Comparison of ENCODE assay signal across 16 cellular contexts in the genomic region with DNA sequence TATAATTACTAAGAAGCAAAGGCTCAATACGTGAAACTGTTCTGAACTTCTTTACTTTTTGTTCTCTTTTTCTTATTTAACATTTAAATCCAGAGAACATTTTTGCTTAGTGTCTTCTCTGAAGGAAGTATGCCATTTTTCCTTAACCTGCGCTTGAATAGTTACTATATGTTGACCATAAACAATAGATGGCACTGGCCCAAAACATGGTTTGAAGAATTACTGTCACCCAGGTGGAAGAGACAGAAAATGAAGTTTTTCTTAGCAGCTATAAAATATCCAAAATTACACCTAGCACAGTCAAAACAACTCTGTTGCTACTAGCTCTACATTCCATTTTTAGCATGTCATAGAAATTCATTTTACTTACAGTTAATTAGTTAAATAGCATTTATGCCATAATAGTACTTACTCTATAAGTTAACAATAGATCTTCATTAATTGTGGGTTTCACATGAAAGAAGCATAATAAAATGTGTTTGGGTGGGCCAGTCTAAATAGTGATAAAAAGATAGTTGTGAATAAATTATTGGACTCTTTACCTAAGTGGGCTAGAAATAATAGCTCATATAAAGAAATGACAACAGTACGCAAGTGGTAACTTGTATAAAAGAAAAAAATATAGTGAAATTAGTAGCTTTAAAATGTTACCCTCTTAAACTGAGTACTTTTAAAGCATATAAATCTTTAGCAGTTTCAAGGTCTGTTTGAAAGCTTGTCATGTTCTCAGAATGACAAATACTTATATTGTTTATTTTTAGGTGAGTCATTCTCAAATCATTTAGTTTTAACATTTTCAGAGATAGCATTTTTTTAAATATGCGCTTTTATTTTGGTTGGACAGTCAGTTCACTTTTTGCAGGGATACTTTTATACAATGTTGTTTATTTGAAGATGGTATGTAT. TPM values are rescaled to one million over a fixed set of nuclear protein-coding genes. Genes with fewer than 3 reads are reported as not detected.
A peak's percentile ranks its signal among the peaks of the same experiment; 100 is the strongest.
DNase-seq lines count a peak whose midpoint lies in the region; ATAC-seq and TF ChIP-seq lines count a peak whose summit lies in the region.
"Had no signal": no experiment of that assay in that cellular context is flagged by ENCODE, and none has a peak within 500 bp of the region (broad histone marks: within the 10 kb centered on the region; RNA-seq: fewer than 3 reads in every experiment).

No MANE protein-coding gene starts in this region.

- intact Hi-C loops in Caco-2 (cut with micrococcal nuclease; ENCODE audit: unreplicated experiment) = no loop called here
- intact Hi-C loops in mammary epithelial cell (cut with micrococcal nuclease) = no loop called here
- intact Hi-C loops in left lung (cut with DNase I) = no loop called here
- intact Hi-C loops in dorsolateral prefrontal cortex (cut with DNase I) = no loop called here

- H3K27ac Mint-ChIP-seq in Caco-2 (ENCODE audit: unreplicated experiment) = no peak overlapping the region

- H3K9me3 ChIP-seq in Caco-2 (no peaks in the 10 kb centered on the region), mammary epithelial cell (replicated peaks; ENCODE audit: insufficient read depth, low read length) (no peaks in the 10 kb centered on the region), left lung (no peaks in the 10 kb centered on the region)

- H3K4me3 ChIP-seq in Caco-2 (ENCODE audit: low read depth, low read length) (no peak overlapping the region), mammary epithelial cell (replicated peaks in 1 of 3; ENCODE audit: insufficient read depth in 1 of 3, low read depth in 2 of 3, low read length in 3 of 3) (peak overlapping the region in 1 of 3 experiments; percentile 34), left lung (no peak overlapping the region), dorsolateral prefrontal cortex (no peak overlapping the region)

- no peak for DNase-seq in Caco-2
- DNase-seq in M059J (ENCODE audit: low read depth) = peak; percentile 72
- peak; percentile 9 for DNase-seq in mammary epithelial cell
- no peak for DNase-seq in left lung
- DNase-seq in activated effector memory CD4-positive, alpha-beta T cell treated with Interleukin-2 at 50 U/mL for 16 hours = no peak
- no peak for DNase-seq in dorsolateral prefrontal cortex
- no peak for DNase-seq in KG1 (lab: John Stamatoyannopoulos, UW)
- no peak for DNase-seq in NCI-H774 (lab: John Stamatoyannopoulos, UW)
- DNase-seq: activated CD4-positive, alpha-beta T cell treated with anti-CD3 and anti-CD28 coated beads for 1 hour; activated T-cell treated with anti-CD3 and anti-CD28 coated beads, Interleukin-2, amount 50 U/mL, for 4 hours; H7; midbrain; NCI-H1930; NCI-H748 treated with DMSO at 0.1 percent for 48 hours had no signal

- no peak overlapping the region for H3K9ac ChIP-seq in mammary epithelial cell (ENCODE audit: insufficient read depth, low read length)
- H3K9ac ChIP-seq: parathyroid adenoma had no signal

- peaks cover 32% of the 10 kb centered on the region for H3K36me3 Mint-ChIP-seq in Caco-2 (ENCODE audit: insufficient read depth, unreplicated experiment)

- CTCF ChIA-PET in Caco-2 (lab: Charles Lee) (interaction anchor here (1.0 kb wide), 1 partner anchor 445 kb away, joined by 3 read pairs; no protein-coding TSS in a partner anchor), mammary epithelial cell (lab: Charles Lee; ENCODE audit: low non-redundant PET) (no interaction called here)

- H3K27me3 ChIP-seq in Caco-2 (replicated peaks; ENCODE audit: control insufficient read depth, insufficient read depth, low read length) (no peaks in the 10 kb centered on the region), mammary epithelial cell (ENCODE audit: insufficient read depth, low read length) (no peaks in the 10 kb centered on the region), left lung (no peaks in the 10 kb centered on the region), dorsolateral prefrontal cortex (no peaks in the 10 kb centered on the region)

- POLR2A ChIA-PET in Caco-2 (lab: Charles Lee) = no interaction called here

- dilution Hi-C loops in mammary epithelial cell (cut with HindIII; ENCODE audit: low sequenced_read_pairs) = no loop called here

- no peaks in the 10 kb centered on the region for H3K27me3 Mint-ChIP-seq in Caco-2 (ENCODE audit: insufficient read depth, unreplicated experiment)

- no peak for TF ChIP-seq CTCF in Caco-2 (IDR thresholded peaks at IDR 0.05; ENCODE audit: insufficient read depth in 1 of 2, low read depth in 1 of 2, low read length in 1 of 2, severe bottlenecking in 1 of 2, unreplicated experiment in 1 of 2)
- no peak for TF ChIP-seq CTCF in mammary epithelial cell (conservative IDR thresholded peaks at IDR 0.05 in 1 of 2, IDR thresholded peaks at IDR 0.05 in 1 of 2; ENCODE audit: extremely low read depth in 1 of 2, insufficient read depth in 1 of 2, low read depth in 1 of 2, low read length in 2 of 2)
- no peak for TF ChIP-seq CTCF in left lung (IDR thresholded peaks at IDR 0.05)
- no peak for TF ChIP-seq CTCF in dorsolateral prefrontal cortex (IDR thresholded peaks at IDR 0.05 in 54 of 56, conservative IDR thresholded peaks at IDR 0.05 in 2 of 56; ENCODE audit: low read depth in 1 of 56, partially characterized antibody in 56 of 56)

- peak overlapping the region; percentile 64 for H3K27ac ChIP-seq in mammary epithelial cell (ENCODE audit: insufficient read depth, low read depth, low read length)
- H3K27ac ChIP-seq in left lung = peak overlapping the region; percentile 16 to 22
- no peak overlapping the region for H3K27ac ChIP-seq in dorsolateral prefrontal cortex
- H3K27ac ChIP-seq: parathyroid adenoma had no signal

- no peak overlapping the region for H2AFZ ChIP-seq in mammary epithelial cell (ENCODE audit: low read depth, low read length)
- H2AFZ ChIP-seq: parathyroid adenoma had no signal

- no peak for ATAC-seq in left lung
- ATAC-seq: activated T-cell treated with anti-CD3 and anti-CD28 coated beads, Interleukin-2, amount 50 U/mL, for 4 hours had no signal

- H3K9me3 Mint-ChIP-seq in Caco-2 (ENCODE audit: unreplicated experiment) = no peaks in the 10 kb centered on the region
- H3K9me3 Mint-ChIP-seq: activated T-cell treated with anti-CD3 and anti-CD28 coated beads, Interleukin-2, amount 50 U/mL, for 4 hours; brain had no signal

- peak overlapping the region; percentile 67 for H3K4me2 ChIP-seq in mammary epithelial cell (ENCODE audit: insufficient read depth, low read depth, low read length)

- in situ Hi-C loops in mammary epithelial cell (cut with MboI; ENCODE audit: low sequenced_read_pairs in 2 of 2) = no loop called here

- peaks cover 38% of the 10 kb centered on the region for H3K79me2 ChIP-seq in mammary epithelial cell (ENCODE audit: insufficient read depth, low read length)
- H3K79me2 ChIP-seq: parathyroid adenoma had no signal

- H3K4me1 Mint-ChIP-seq in Caco-2 (ENCODE audit: low read depth, unreplicated experiment) = peaks cover 13% of the 10 kb centered on the region

- BruUV-seq in Caco-2 (replicated peaks; lab: Mats Ljungman, UMichigan) = no TSS peak
- BruUV-seq in mammary epithelial cell (replicated peaks; lab: Mats Ljungman, UMichigan) = no TSS peak

- WGBS in mammary epithelial cell (ENCODE audit: low coverage, missing lambda C conversion rate) = 85% methylated on average over 4 of the region's 4 CpGs

- H3K36me3 ChIP-seq in Caco-2 (ENCODE audit: control insufficient read depth, insufficient read depth, low read length) = no peaks in the 10 kb centered on the region
- H3K36me3 ChIP-seq in mammary epithelial cell (ENCODE audit: insufficient read depth, low read length) = peaks cover 26% of the 10 kb centered on the region
- peaks cover 0 to 28% of the 10 kb centered on the region in 2 donors for H3K36me3 ChIP-seq in left lung

- peak overlapping the region; percentile 55 for H3K4me3 Mint-ChIP-seq in Caco-2 (ENCODE audit: unreplicated experiment)
- H3K4me3 Mint-ChIP-seq: activated T-cell treated with anti-CD3 and anti-CD28 coated beads, Interleukin-2, amount 50 U/mL, for 4 hours had no signal

- H4K20me1 ChIP-seq in mammary epithelial cell (ENCODE audit: insufficient read depth, low read length) = no peaks in the 10 kb centered on the region

- H3K4me1 ChIP-seq in Caco-2 (peaks cover 28% of the 10 kb centered on the region), mammary epithelial cell (ENCODE audit: insufficient read depth, low read length) (peaks cover 14% of the 10 kb centered on the region), left lung (peaks cover 19 to 28% of the 10 kb centered on the region in 2 donors)
- H3K4me1 ChIP-seq: parathyroid adenoma had no signal

RNA-seq across cellular contexts. Expression of gene ETAA1, which starts 3.7 kb away (rescaled TPM):
- total RNA-seq in Caco-2 (2022) = 11.4 and 12.4 TPM in 2 replicates
- 18.9 and 19.1 TPM in 2 replicates for total RNA-seq in M059J (2014; rRNA removed; shearing (Covaris generic))
- total RNA-seq in mammary epithelial cell = 10 to 100 TPM; 14.0 to 14.5 TPM
- polyA plus RNA-seq in mammary epithelial cell = 5.0 TPM
- 0.47 TPM for polyA minus RNA-seq in mammary epithelial cell
- 10 to 100 TPM; 11.8 to 12.7 TPM for total RNA-seq in left lung
- 10 to 100 TPM in 19 of 120 experiments, 1 to 10 TPM in 101; 5.6 to 12.5 (median 8.9) TPM for total RNA-seq in dorsolateral prefrontal cortex

Comparison
In these comparisons a context has a peak if more than half of its experiments do, and no peak if none do; other contexts are left out.
1. DNase-seq: peak in M059J (single experiment) and mammary epithelial cell (single experiment); none in Caco-2 (0 of 2), left lung (0 of 2), activated effector memory CD4-positive, alpha-beta T cell treated with Interleukin-2 at 50 U/mL for 16 hours (single experiment), dorsolateral prefrontal cortex (0 of 10), KG1 (single experiment) and NCI-H774 (single experiment).
2. H3K27ac ChIP-seq: peak in mammary epithelial cell (single experiment) and left lung (2 of 2); none in dorsolateral prefrontal cortex (0 of 59).